ENCODE assay signal across 8 cellular contexts in the genomic region with DNA sequence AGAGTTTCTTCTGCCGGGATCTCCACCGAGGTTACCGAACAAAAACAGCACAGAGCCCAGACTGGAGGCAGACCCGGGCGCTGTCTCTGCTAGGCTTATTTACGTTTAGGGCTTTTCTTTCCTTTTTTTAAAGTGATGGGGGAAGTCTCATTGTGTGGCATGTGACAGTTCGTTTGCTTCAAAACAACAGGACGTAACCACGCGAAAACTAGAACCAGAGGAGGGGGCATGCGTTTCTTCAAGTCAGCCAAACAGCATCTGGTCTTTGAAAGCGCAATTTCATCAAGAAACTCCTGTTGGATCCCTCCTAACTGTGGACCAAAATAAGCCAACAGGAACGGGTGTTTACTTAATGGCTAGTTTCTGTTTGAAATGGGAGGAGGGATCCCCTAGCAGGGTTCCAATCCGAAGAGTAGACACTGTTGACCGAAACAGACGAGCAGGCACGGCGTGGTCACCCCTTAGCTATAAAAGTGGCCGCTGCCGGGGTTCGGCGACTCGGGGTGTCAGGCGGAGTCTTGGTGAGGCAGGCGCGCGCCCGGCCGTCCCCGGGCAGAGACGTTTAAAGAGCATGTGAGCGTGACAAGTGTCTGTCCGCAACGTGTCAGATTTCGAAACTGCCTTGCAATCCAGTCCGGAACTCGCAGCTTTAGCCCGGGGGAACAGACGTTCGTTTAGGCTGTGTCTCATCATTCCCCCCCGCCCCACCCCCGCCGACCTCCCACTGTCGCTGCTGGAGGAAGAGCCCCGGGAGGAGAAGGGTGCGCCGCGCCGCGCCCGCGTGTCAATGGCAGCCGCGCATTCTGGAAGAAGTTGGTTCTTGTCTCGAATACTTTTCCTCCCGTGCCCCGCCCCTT. TPM values are rescaled to one million over a fixed set of nuclear protein-coding genes. Genes with fewer than 3 reads are reported as not detected.
DNase-seq lines count a peak whose midpoint lies in the region; ATAC-seq and TF ChIP-seq lines count a peak whose summit lies in the region.

No MANE protein-coding gene starts in this region.

- TF ChIP-seq CTCF in GM10248 (IDR thresholded peaks at IDR 0.05; ENCODE audit: control extremely low read depth, extremely low read depth, low read depth, missing control alignments), result no peak
- TF ChIP-seq CTCF in body of pancreas (IDR thresholded peaks at IDR 0.05), result no peak

- CTCF ChIA-PET in GM10248 (lab: Yijun Ruan, JAX), result interaction anchor here (1.5 kb wide), 1 partner anchor 218 kb away, joined by 4 read pairs; no protein-coding TSS in a partner anchor

- no peaks in the 10 kb centered on the region for H3K27me3 ChIP-seq in HAP-1 (ENCODE audit: low read depth)
- no peaks in the 10 kb centered on the region for H3K27me3 ChIP-seq in body of pancreas

- no peaks in the 10 kb centered on the region for H3K36me3 ChIP-seq in HAP-1 (replicated peaks)
- no peaks in the 10 kb centered on the region for H3K36me3 ChIP-seq in body of pancreas (replicated peaks in 1 of 2; ENCODE audit: insufficient read depth in 1 of 2, low read depth in 2 of 2)

- intact Hi-C loops in body of pancreas (cut with DNase I), result no loop called here

- peak; percentile 9 for ATAC-seq in body of pancreas

- no peaks in the 10 kb centered on the region for H3K9me3 ChIP-seq in HAP-1
- no peaks in the 10 kb centered on the region for H3K9me3 ChIP-seq in body of pancreas
- H3K9me3 ChIP-seq in iPS-18c (ENCODE audit: control insufficient read depth, insufficient read depth, low read length), result no peaks in the 10 kb centered on the region

- H3K4me1 ChIP-seq in HAP-1, result peaks cover 17% of the 10 kb centered on the region
- peaks cover 36% of the 10 kb centered on the region for H3K4me1 ChIP-seq in body of pancreas

- H3K27ac ChIP-seq in body of pancreas, result peak overlapping the region; percentile 95 to 99 (median 98)

- POLR2A ChIA-PET in GM10248 (lab: Yijun Ruan, JAX), result interaction anchor here (0.6 kb wide), 2 partner anchors 15 to 181 kb away, joined by 3 read pairs; no protein-coding TSS in a partner anchor

- DNase-seq in GM10248 (ENCODE audit: extremely low spot score), result peak; percentile 78
- DNase-seq in HAP-1 (ENCODE audit: low spot score in 2 of 2), result peak; percentile 43 to 90
- peak; percentile 97 for DNase-seq in MV-4-11 (lab: John Stamatoyannopoulos, UW)
- peak; percentile 38 for DNase-seq in UCSD-AML1 (lab: John Stamatoyannopoulos, UW; ENCODE audit: unreplicated experiment)
- DNase-seq in body of pancreas, result peak; percentile 77 to 87 (median 80)
- peak; percentile 61 for DNase-seq in smooth muscle cell of the brain vasculature (ENCODE audit: low read depth, low spot score)
- DNase-seq in inferior parietal cortex (ENCODE audit: extremely low spot score), result no peak

- peak; percentile 63 to 90 (median 89) for TF ChIP-seq POLR2A in body of pancreas (IDR thresholded peaks at IDR 0.05)

- in situ Hi-C loops in HAP-1 (cut with MboI; ENCODE audit: low sequenced_read_pairs), result loop anchor here (10.0 kb wide), 1 partner anchor 216 kb away; no protein-coding TSS in a partner anchor

- 0% methylated on average over 17 to 57 of the region's 57 CpGs for WGBS in body of pancreas, 2 donors

- peak overlapping the region; percentile 58 for H3K4me3 ChIP-seq in HAP-1
- H3K4me3 ChIP-seq in body of pancreas, result peak overlapping the region; percentile 37 to 56
- peak overlapping the region; percentile 92 for H3K4me3 ChIP-seq in iPS-18c (ENCODE audit: insufficient read depth, low read depth, low read length)

RNA-seq across cellular contexts. Expression of gene TGIF1, which starts 0.9 kb away (rescaled TPM):
- 10 to 100 TPM; 17.1 to 23.1 TPM for total RNA-seq in body of pancreas
